ENCODE assay signal across 1 cellular context in genomic region chr4:26174033-26174432, GRCh38.
TF ChIP-seq lines count a peak whose summit lies in the region.

No MANE protein-coding gene starts in this region.

TF ChIP-seq in H1, 55 proteins besides CTCF, POLR2A, EP300 and RAD21:
- no peak for TF ChIP-seq KDM5A (IDR thresholded peaks at IDR 0.05; ENCODE audit: low read length)
- TF ChIP-seq RNF2 (IDR thresholded peaks at IDR 0.05; ENCODE audit: borderline replicate concordance, low read depth, low read length, missing control alignments, poor library complexity, severe bottlenecking) = no peak
- no peak for TF ChIP-seq RXRA (IDR thresholded peaks at IDR 0.05; ENCODE audit: insufficient read depth, low read depth, low read length)
- TF ChIP-seq BRCA1 (IDR thresholded peaks at IDR 0.05; ENCODE audit: low read depth, low read length) = no peak
- no peak for TF ChIP-seq CBX8 (IDR thresholded peaks at IDR 0.05; ENCODE audit: borderline replicate concordance, low read depth, low read length)
- TF ChIP-seq CHD1 (IDR thresholded peaks at IDR 0.05; ENCODE audit: low read depth, low read length) = no peak
- TF ChIP-seq SP2 (IDR thresholded peaks at IDR 0.05; ENCODE audit: low read length) = no peak
TF ChIP-seq in H1: peak in this region for 0.
